ENCODE assay signal across 17 cellular contexts in genomic region chr4:176841730-176842129, GRCh38. TPM values are rescaled to one million over a fixed set of nuclear protein-coding genes. Genes with fewer than 3 reads are reported as not detected.
DNase-seq lines count a peak whose midpoint lies in the region; ATAC-seq and TF ChIP-seq lines count a peak whose summit lies in the region.
"Had no signal": no experiment of that assay in that cellular context is flagged by ENCODE, and none has a peak within 500 bp of the region (broad histone marks: within the 10 kb centered on the region; RNA-seq: fewer than 3 reads in every experiment).

No MANE protein-coding gene starts in this region.

- H3K4me3 Mint-ChIP-seq in effector memory CD8-positive, alpha-beta T cell: no peak overlapping the region
- H3K4me3 Mint-ChIP-seq: activated CD4-positive, alpha-beta memory T cell treated with anti-CD3 and anti-CD28 coated beads, Interleukin-2, amount 10 ng/mL, durations not matched to agents 7 days and 5 days; dendritic cell treated with granulocyte-macrophage colony-stimulating factor and Interleukin-4, amounts not matched to agents 40 ng/mL and 50 ng/mL, for 4 days; mesothelial cell of epicardium had no signal

- in situ Hi-C loops in brain microvascular endothelial cell (cut with HindIII; ENCODE audit: low pct_ligation_motif_present, low sequenced_read_pairs): no loop called here
- in situ Hi-C loops in KBM-7 (cut with MboI; ENCODE audit: low pct_unique_long_range_greater_than_20kb, low sequenced_read_pairs): no loop called here

- no peaks in the 10 kb centered on the region for H3K36me3 Mint-ChIP-seq in effector memory CD8-positive, alpha-beta T cell (ENCODE audit: insufficient read depth)

- no peaks in the 10 kb centered on the region for H3K4me1 Mint-ChIP-seq in effector memory CD8-positive, alpha-beta T cell (ENCODE audit: low read depth in 2 of 2)
- H3K4me1 Mint-ChIP-seq: activated CD4-positive, alpha-beta memory T cell treated with anti-CD3 and anti-CD28 coated beads, Interleukin-2, amount 10 ng/mL, durations not matched to agents 7 days and 5 days had no signal

- DNase-seq in AG04450 (ENCODE audit: low read depth, low spot score): peak; percentile 26
- peak; percentile 64 for DNase-seq in NCI-H226
- DNase-seq in brain microvascular endothelial cell: peak; percentile 27
- peak; percentile 89 for DNase-seq in iris pigment epithelial cell (ENCODE audit: low read depth)
- DNase-seq in nucleus accumbens (lab: John Stamatoyannopoulos, UW): no peak
- no peak for DNase-seq in KBM-7
- DNase-seq in effector memory CD8-positive, alpha-beta T cell: no peak
- DNase-seq: activated CD4-positive, alpha-beta memory T cell treated with anti-CD3 and anti-CD28 coated beads, Interleukin-2, amount 10 ng/mL, durations not matched to agents 7 days and 5 days; adrenal gland; NCI-H1417 treated with DMSO at 0.1 percent for 48 hours; transverse colon had no signal

- peaks cover 6% of the 10 kb centered on the region; the same call in 1 of the 2 replicates for H3K9me3 ChIP-seq in AG04450 (ENCODE audit: control insufficient read depth, insufficient read depth, low read length)
- H3K9me3 ChIP-seq: adrenal gland, transverse colon had no signal

- H3K4me3 ChIP-seq in AG04450 (ENCODE audit: low read depth, low read length): no peak overlapping the region
- H3K4me3 ChIP-seq in brain microvascular endothelial cell (ENCODE audit: low read depth, low read length): no peak overlapping the region
- H3K4me3 ChIP-seq: adrenal gland, K562, SK-N-MC, transverse colon had no signal

- H3K27ac ChIP-seq in AG04450 (ENCODE audit: low read depth, low read length) (no peak overlapping the region), brain microvascular endothelial cell (peak overlapping the region; percentile 73)
- H3K27ac ChIP-seq: adrenal gland, SK-N-MC, transverse colon had no signal

- TF ChIP-seq CTCF in AG04450 (IDR thresholded peaks at IDR 0.05; ENCODE audit: low read depth, low read length): no peak
- no peak for TF ChIP-seq CTCF in brain microvascular endothelial cell (IDR thresholded peaks at IDR 0.05; ENCODE audit: low read depth, low read length, missing control alignments)

- H3K9me3 Mint-ChIP-seq in effector memory CD8-positive, alpha-beta T cell: no peaks in the 10 kb centered on the region
- H3K9me3 Mint-ChIP-seq: dendritic cell treated with granulocyte-macrophage colony-stimulating factor and Interleukin-4, amounts not matched to agents 40 ng/mL and 50 ng/mL, for 4 days had no signal

- H3K27me3 Mint-ChIP-seq in effector memory CD8-positive, alpha-beta T cell: no peaks in the 10 kb centered on the region
- H3K27me3 Mint-ChIP-seq: activated CD4-positive, alpha-beta memory T cell treated with anti-CD3 and anti-CD28 coated beads, Interleukin-2, amount 10 ng/mL, durations not matched to agents 7 days and 5 days; dendritic cell treated with granulocyte-macrophage colony-stimulating factor and Interleukin-4, amounts not matched to agents 40 ng/mL and 50 ng/mL, for 4 days had no signal

- H3K27ac Mint-ChIP-seq in effector memory CD8-positive, alpha-beta T cell: no peak overlapping the region
- H3K27ac Mint-ChIP-seq: activated CD4-positive, alpha-beta memory T cell treated with anti-CD3 and anti-CD28 coated beads, Interleukin-2, amount 10 ng/mL, durations not matched to agents 7 days and 5 days; dendritic cell treated with granulocyte-macrophage colony-stimulating factor and Interleukin-4, amounts not matched to agents 40 ng/mL and 50 ng/mL, for 4 days; mesothelial cell of epicardium had no signal

- POLR2A ChIA-PET in AG04450 (lab: Yijun Ruan, JAX): no interaction called here

- no peaks in the 10 kb centered on the region for H3K27me3 ChIP-seq in AG04450 (ENCODE audit: control insufficient read depth, insufficient read depth, low read length)
- no peaks in the 10 kb centered on the region for H3K27me3 ChIP-seq in brain microvascular endothelial cell (replicated peaks)
- H3K27me3 ChIP-seq: adrenal gland, transverse colon had no signal

- CTCF ChIA-PET in AG04450 (lab: Charles Lee): no interaction called here

- ATAC-seq in effector memory CD8-positive, alpha-beta T cell (replicated peaks): no peak
- no peak for ATAC-seq in HG03342 (IDR thresholded peaks at IDR 0.05; ENCODE audit: unreplicated experiment)
- ATAC-seq: K562, sciatic nerve had no signal

- H3K36me3 ChIP-seq in brain microvascular endothelial cell (replicated peaks): no peaks in the 10 kb centered on the region
- H3K36me3 ChIP-seq: adrenal gland, transverse colon had no signal

RNA-seq across cellular contexts. Expression of gene VEGFC, which starts 49.0 kb away (rescaled TPM):
- polyA plus RNA-seq in AG04450 (2011; rRNA removed): 30.1 and 31.0 TPM in 2 replicates
- polyA minus RNA-seq in AG04450 (2011; rRNA and poly(A)+ RNA removed): 35.3 and 35.7 TPM in 2 replicates
- polyA plus RNA-seq: K562 had no signal

Comparison
In these comparisons a context has a peak if more than half of its experiments do, and no peak if none do; other contexts are left out.
1. DNase-seq: peak in AG04450 (single experiment), NCI-H226 (single experiment), brain microvascular endothelial cell (single experiment) and iris pigment epithelial cell (single experiment); none in nucleus accumbens (0 of 56), KBM-7 (single experiment) and effector memory CD8-positive, alpha-beta T cell (0 of 3).